Comparison of ENCODE assay signal across 10 cellular contexts in genomic region chr10:8059191-8059936, GRCh38. TPM values are rescaled to one million over a fixed set of nuclear protein-coding genes. Genes with fewer than 3 reads are reported as not detected.
DNase-seq lines count a peak whose midpoint lies in the region; ATAC-seq and TF ChIP-seq lines count a peak whose summit lies in the region.
"Had no signal": no experiment of that assay in that cellular context is flagged by ENCODE, and none has a peak within 500 bp of the region (broad histone marks: within the 10 kb centered on the region; RNA-seq: fewer than 3 reads in every experiment).

No MANE protein-coding gene starts in this region.

- no peaks in the 10 kb centered on the region for H3K9me3 Mint-ChIP-seq in stimulated activated naive CD8-positive, alpha-beta T cell treated with anti-CD3 and anti-CD28 coated beads, Interleukin-15, Interleukin-2, amounts not matched to agents 100 ng/mL and 50 ng/mL, for 24 hours
- no peaks in the 10 kb centered on the region for H3K9me3 Mint-ChIP-seq in activated naive CD8-positive, alpha-beta T cell treated with anti-CD3 and anti-CD28 coated beads, Interleukin-2, amount 50 U/mL, for 24 hours
- H3K9me3 Mint-ChIP-seq in naive thymus-derived CD4-positive, alpha-beta T cell = peaks cover 0 to 6% (median 0%) of the 10 kb centered on the region in 11 donors

- peak overlapping the region; percentile 94 for H3K4me3 Mint-ChIP-seq in stimulated activated naive CD8-positive, alpha-beta T cell treated with anti-CD3 and anti-CD28 coated beads, Interleukin-15, Interleukin-2, amounts not matched to agents 100 ng/mL and 50 ng/mL, for 24 hours
- peak overlapping the region; percentile 88 for H3K4me3 Mint-ChIP-seq in activated naive CD8-positive, alpha-beta T cell treated with anti-CD3 and anti-CD28 coated beads, Interleukin-2, amount 50 U/mL, for 24 hours
- H3K4me3 Mint-ChIP-seq in naive thymus-derived CD4-positive, alpha-beta T cell = peak overlapping the region; percentile 87 to 100 (median 94)

- no peaks in the 10 kb centered on the region for H3K27me3 Mint-ChIP-seq in stimulated activated naive CD8-positive, alpha-beta T cell treated with anti-CD3 and anti-CD28 coated beads, Interleukin-15, Interleukin-2, amounts not matched to agents 100 ng/mL and 50 ng/mL, for 24 hours
- H3K27me3 Mint-ChIP-seq in activated naive CD8-positive, alpha-beta T cell treated with anti-CD3 and anti-CD28 coated beads, Interleukin-2, amount 50 U/mL, for 24 hours = peaks cover 4% of the 10 kb centered on the region
- H3K27me3 Mint-ChIP-seq in naive thymus-derived CD4-positive, alpha-beta T cell = peaks cover 0 to 6% (median 0%) of the 10 kb centered on the region in 5 donors

- intact Hi-C loops in naive thymus-derived CD4-positive, alpha-beta T cell (cut with micrococcal nuclease) = loop anchor here in 1 of 2 donors (10.0 kb wide), 2 partner anchors 245 to 655 kb away; partner anchors contain the start of gene TAF3

- DNase-seq in stimulated activated naive CD8-positive, alpha-beta T cell treated with anti-CD3 and anti-CD28 coated beads, Interleukin-15, Interleukin-2, amounts not matched to agents 100 U/mL and 50 U/mL, for 24 hours = no peak
- DNase-seq in activated naive CD8-positive, alpha-beta T cell treated with anti-CD3 and anti-CD28 coated beads, Interleukin-2, amount 50 U/mL, for 24 hours = no peak
- DNase-seq in naive thymus-derived CD4-positive, alpha-beta T cell = peak in 5 of 9 donors; percentile 38 to 50 (median 47)
- no peak for DNase-seq in MG63
- no peak for DNase-seq in medulla oblongata (ENCODE audit: extremely low spot score)
- DNase-seq in brain microvascular endothelial cell = no peak
- DNase-seq: NCI-H2107 had no signal

- H3K27me3 ChIP-seq in naive thymus-derived CD4-positive, alpha-beta T cell (ENCODE audit: control insufficient read depth in 2 of 2, insufficient read depth in 2 of 2, low read length in 2 of 2) = no peaks in the 10 kb centered on the region
- no peaks in the 10 kb centered on the region for H3K27me3 ChIP-seq in MG63
- peaks cover 74% of the 10 kb centered on the region for H3K27me3 ChIP-seq in brain microvascular endothelial cell (replicated peaks)

- CTCF ChIA-PET in naive thymus-derived CD4-positive, alpha-beta T cell (lab: Charles Lee) = interaction anchor here (1.1 to 2.3 kb wide), 4 partner anchors 11 to 414 kb away, joined by 3 to 10 read pairs (median 4); no protein-coding TSS in a partner anchor

- H3K36me3 Mint-ChIP-seq in stimulated activated naive CD8-positive, alpha-beta T cell treated with anti-CD3 and anti-CD28 coated beads, Interleukin-15, Interleukin-2, amounts not matched to agents 100 ng/mL and 50 ng/mL, for 24 hours (ENCODE audit: low read depth) = peaks cover 72% of the 10 kb centered on the region
- peaks cover 62% of the 10 kb centered on the region for H3K36me3 Mint-ChIP-seq in activated naive CD8-positive, alpha-beta T cell treated with anti-CD3 and anti-CD28 coated beads, Interleukin-2, amount 50 U/mL, for 24 hours (ENCODE audit: low read depth)
- H3K36me3 Mint-ChIP-seq in naive thymus-derived CD4-positive, alpha-beta T cell = peaks cover 9 to 75% (median 13%) of the 10 kb centered on the region in 5 donors

- no peak for ATAC-seq in stimulated activated naive CD8-positive, alpha-beta T cell treated with anti-CD3 and anti-CD28 coated beads, Interleukin-15, Interleukin-2, amounts not matched to agents 100 U/mL and 50 U/mL, for 24 hours
- no peak for ATAC-seq in activated naive CD8-positive, alpha-beta T cell treated with anti-CD3 and anti-CD28 coated beads, Interleukin-2, amount 50 U/mL, for 24 hours
- ATAC-seq in naive thymus-derived CD4-positive, alpha-beta T cell = no peak
- ATAC-seq in GM18868 (IDR thresholded peaks at IDR 0.05; ENCODE audit: unreplicated experiment) = no peak
- ATAC-seq: esophagus mucosa had no signal

- peak overlapping the region; percentile 97 for H3K27ac Mint-ChIP-seq in stimulated activated naive CD8-positive, alpha-beta T cell treated with anti-CD3 and anti-CD28 coated beads, Interleukin-15, Interleukin-2, amounts not matched to agents 100 ng/mL and 50 ng/mL, for 24 hours
- H3K27ac Mint-ChIP-seq in activated naive CD8-positive, alpha-beta T cell treated with anti-CD3 and anti-CD28 coated beads, Interleukin-2, amount 50 U/mL, for 24 hours = peak overlapping the region; percentile 96
- peak overlapping the region; percentile 88 to 99 (median 95) for H3K27ac Mint-ChIP-seq in naive thymus-derived CD4-positive, alpha-beta T cell

- POLR2A ChIA-PET in naive thymus-derived CD4-positive, alpha-beta T cell (lab: Charles Lee) = interaction anchor here (0.7 to 3.9 kb wide), 15 partner anchors 9 to 1037 kb away, joined by 3 to 23 read pairs (median 5); partner anchors contain the start of genes ATP5F1C, KIN and TAF3

- H3K27ac ChIP-seq in naive thymus-derived CD4-positive, alpha-beta T cell (ENCODE audit: low read depth, low read length) = peak overlapping the region; percentile 82
- no peak overlapping the region for H3K27ac ChIP-seq in brain microvascular endothelial cell

- TF ChIP-seq CTCF in brain microvascular endothelial cell (IDR thresholded peaks at IDR 0.05; ENCODE audit: low read depth, low read length, missing control alignments) = no peak

- peaks cover 6 to 33% (median 14%) of the 10 kb centered on the region in 3 experiments for H3K36me3 ChIP-seq in naive thymus-derived CD4-positive, alpha-beta T cell (ENCODE audit: control insufficient read depth in 2 of 3, insufficient read depth in 3 of 3, low read length in 3 of 3)
- H3K36me3 ChIP-seq in MG63 = no peaks in the 10 kb centered on the region
- H3K36me3 ChIP-seq in brain microvascular endothelial cell (replicated peaks) = no peaks in the 10 kb centered on the region

- no peaks in the 10 kb centered on the region for H3K9me3 ChIP-seq in naive thymus-derived CD4-positive, alpha-beta T cell (ENCODE audit: control insufficient read depth in 2 of 3, low read length in 3 of 3)
- H3K9me3 ChIP-seq in MG63 = no peaks in the 10 kb centered on the region

- H3K4me1 Mint-ChIP-seq in stimulated activated naive CD8-positive, alpha-beta T cell treated with anti-CD3 and anti-CD28 coated beads, Interleukin-15, Interleukin-2, amounts not matched to agents 100 ng/mL and 50 ng/mL, for 24 hours (ENCODE audit: low read depth) = peaks cover 80% of the 10 kb centered on the region
- peaks cover 80% of the 10 kb centered on the region for H3K4me1 Mint-ChIP-seq in activated naive CD8-positive, alpha-beta T cell treated with anti-CD3 and anti-CD28 coated beads, Interleukin-2, amount 50 U/mL, for 24 hours
- H3K4me1 Mint-ChIP-seq in naive thymus-derived CD4-positive, alpha-beta T cell = peaks cover 57 to 73% (median 70%) of the 10 kb centered on the region in 7 donors

- peaks cover 45 to 55% of the 10 kb centered on the region in 2 donors for H3K4me1 ChIP-seq in naive thymus-derived CD4-positive, alpha-beta T cell (ENCODE audit: control insufficient read depth in 2 of 2, insufficient read depth in 2 of 2, low read length in 2 of 2)

- in situ Hi-C loops in brain microvascular endothelial cell (cut with HindIII; ENCODE audit: low pct_ligation_motif_present, low sequenced_read_pairs) = no loop called here

- peak overlapping the region; percentile 51 for H3K4me3 ChIP-seq in naive thymus-derived CD4-positive, alpha-beta T cell (ENCODE audit: low read length)
- H3K4me3 ChIP-seq in MG63 (no peak overlapping the region), brain microvascular endothelial cell (ENCODE audit: low read depth, low read length) (no peak overlapping the region)

RNA-seq across cellular contexts. Expression of gene GATA3, which starts 4.9 kb away (rescaled TPM):
- total RNA-seq in naive thymus-derived CD4-positive, alpha-beta T cell = 10 to 100 TPM; 31.2 to 60.1 (median 38.6) TPM
- 10 to 100 TPM; 24.0 to 30.9 TPM for polyA plus RNA-seq in naive thymus-derived CD4-positive, alpha-beta T cell
- not detected in 2 replicates for total RNA-seq in MG63 (2014; rRNA removed; shearing (Covaris generic); ENCODE audit: low replicate concordance)

Comparison
In these comparisons a context has a peak if more than half of its experiments do, and no peak if none do; other contexts are left out.
1. DNase-seq: peak in naive thymus-derived CD4-positive, alpha-beta T cell (5 of 9); none in stimulated activated naive CD8-positive, alpha-beta T cell treated with anti-CD3 and anti-CD28 coated beads, Interleukin-15, Interleukin-2, amounts not matched to agents 100 U/mL and 50 U/mL, for 24 hours (single experiment), activated naive CD8-positive, alpha-beta T cell treated with anti-CD3 and anti-CD28 coated beads, Interleukin-2, amount 50 U/mL, for 24 hours (single experiment), MG63 (single experiment), medulla oblongata (single experiment) and brain microvascular endothelial cell (single experiment).
2. RNA of gene GATA3, which starts 4.9 kb away (total RNA-seq): 31.2 to 60.1 TPM in naive thymus-derived CD4-positive, alpha-beta T cell; not detected in MG63; every median in the first group is over 10 times any median in the second.
3. Peak in every context shown above with its lines, with median percentiles within 50 percentile points of each other: H3K27ac Mint-ChIP-seq and H3K4me3 Mint-ChIP-seq.